ENCODE assay signal across 22 cellular contexts in genomic region chr1:156285437-156285836, GRCh38. TPM values are rescaled to one million over a fixed set of nuclear protein-coding genes. Genes with fewer than 3 reads are reported as not detected.
"Had no signal": no experiment of that assay in that cellular context is flagged by ENCODE, and none has a peak within 500 bp of the region (broad histone marks: within the 10 kb centered on the region; RNA-seq: fewer than 3 reads in every experiment).

No MANE protein-coding gene starts in this region.

- H3K79me2 ChIP-seq: parathyroid adenoma had no signal

- H3K27me3 ChIP-seq: sigmoid colon had no signal

- H3K27me3 Mint-ChIP-seq: activated CD8-positive, alpha-beta T cell treated with anti-CD3 and anti-CD28 coated beads for 36 hours; activated naive CD4-positive, alpha-beta T cell treated with anti-CD3 and anti-CD28 coated beads, Interleukin-2, amount 10 ng/mL, durations not matched to agents 7 days and 5 days; activated naive CD8-positive, alpha-beta T cell treated with anti-CD3 and anti-CD28 coated beads, Interleukin-2, amount 50 U/mL, for 24 hours; activated T-cell treated with anti-CD3 and anti-CD28 coated beads, Interleukin-2, amount 50 U/mL, for 24 hours; central memory CD8-positive, alpha-beta T cell; stimulated activated naive B cell treated with anti-CD40 and anti-IgM and Interleukin-4, amounts not matched to agents 10 μg/mL and 1 μg/mL and 100 μg/mL, for 72 hours had no signal

- H3K9ac ChIP-seq: parathyroid adenoma had no signal

- H3K9me3 Mint-ChIP-seq: activated CD8-positive, alpha-beta T cell treated with anti-CD3 and anti-CD28 coated beads for 36 hours; activated naive CD4-positive, alpha-beta T cell treated with anti-CD3 and anti-CD28 coated beads, Interleukin-2, amount 10 ng/mL, durations not matched to agents 7 days and 5 days; activated naive CD8-positive, alpha-beta T cell treated with anti-CD3 and anti-CD28 coated beads, Interleukin-2, amount 50 U/mL, for 24 hours; activated T-cell treated with anti-CD3 and anti-CD28 coated beads, Interleukin-2, amount 50 U/mL, for 24 hours; activated T-helper 2 cell treated with anti-CD3 and anti-CD28 coated beads, Interferon-gamma antibody, Interleukin-2, Interleukin-4, amounts not matched to agents 10 μg/mL and 5 μg/mL and 100 μg/mL, durations not matched to agents 14 hours and 24 hours and 36 hours; central memory CD8-positive, alpha-beta T cell; naive thymus-derived CD4-positive, alpha-beta T cell; stimulated activated naive B cell treated with anti-CD40 and anti-IgM and Interleukin-4, amounts not matched to agents 10 μg/mL and 1 μg/mL and 100 μg/mL, for 72 hours; T-helper 2 cell treated with Interferon-gamma antibody and Interleukin-4, amounts not matched to agents 5 μg/mL and 100 μg/mL, for 36 hours had no signal

- H3K4me3 Mint-ChIP-seq: activated CD8-positive, alpha-beta T cell treated with anti-CD3 and anti-CD28 coated beads for 36 hours; activated naive CD4-positive, alpha-beta T cell treated with anti-CD3 and anti-CD28 coated beads, Interleukin-2, amount 10 ng/mL, durations not matched to agents 7 days and 5 days; activated naive CD8-positive, alpha-beta T cell treated with anti-CD3 and anti-CD28 coated beads, Interleukin-2, amount 50 U/mL, for 24 hours; activated T-cell treated with anti-CD3 and anti-CD28 coated beads, Interleukin-2, amount 50 U/mL, for 24 hours; stimulated activated naive B cell treated with anti-CD40 and anti-IgM and Interleukin-4, amounts not matched to agents 10 μg/mL and 1 μg/mL and 100 μg/mL, for 72 hours; T-helper 2 cell treated with Interferon-gamma antibody and Interleukin-4, amounts not matched to agents 5 μg/mL and 100 μg/mL, for 36 hours had no signal

- ATAC-seq: activated CD8-positive, alpha-beta T cell treated with anti-CD3 and anti-CD28 coated beads for 36 hours; activated naive CD8-positive, alpha-beta T cell treated with anti-CD3 and anti-CD28 coated beads, Interleukin-2, amount 50 U/mL, for 24 hours; left cardiac atrium; naive thymus-derived CD4-positive, alpha-beta T cell; stimulated activated naive B cell treated with anti-CD40 and anti-IgM and Interleukin-4, amounts not matched to agents 10 μg/mL and 1 μg/mL and 100 μg/mL, for 72 hours had no signal

- FAIRE-seq: TTC549, urothelium cell line had no signal

- H3K9me3 ChIP-seq: sigmoid colon had no signal

- H3K27ac Mint-ChIP-seq: activated naive CD4-positive, alpha-beta T cell treated with anti-CD3 and anti-CD28 coated beads, Interleukin-2, amount 10 ng/mL, durations not matched to agents 7 days and 5 days; activated naive CD8-positive, alpha-beta T cell treated with anti-CD3 and anti-CD28 coated beads, Interleukin-2, amount 50 U/mL, for 24 hours; activated T-helper 2 cell treated with anti-CD3 and anti-CD28 coated beads, Interferon-gamma antibody, Interleukin-2, Interleukin-4, amounts not matched to agents 10 μg/mL and 5 μg/mL and 100 μg/mL, durations not matched to agents 14 hours and 24 hours and 36 hours; stimulated activated naive B cell treated with anti-CD40 and anti-IgM and Interleukin-4, amounts not matched to agents 10 μg/mL and 1 μg/mL and 100 μg/mL, for 72 hours; T-helper 2 cell treated with Interferon-gamma antibody and Interleukin-4, amounts not matched to agents 5 μg/mL and 100 μg/mL, for 36 hours had no signal

- H3K4me3 ChIP-seq: coronary artery, sigmoid colon had no signal

- H2AFZ ChIP-seq: parathyroid adenoma had no signal

- H3K27ac ChIP-seq: coronary artery, parathyroid adenoma, sigmoid colon had no signal

- DNase-seq: activated CD4-positive, alpha-beta T cell treated with anti-CD3 and anti-CD28 coated beads for 48 hours; activated CD4-positive, CD25-positive, alpha-beta regulatory T cell; activated CD8-positive, alpha-beta T cell treated with anti-CD3 and anti-CD28 coated beads for 36 hours; activated naive CD4-positive, alpha-beta T cell treated with anti-CD3 and anti-CD28 coated beads, Interleukin-2, amount 10 ng/mL, durations not matched to agents 7 days and 5 days; activated naive CD8-positive, alpha-beta T cell treated with anti-CD3 and anti-CD28 coated beads, Interleukin-2, amount 50 U/mL, for 24 hours; activated T-cell treated with anti-CD3 and anti-CD28 coated beads, Interleukin-2, amount 50 U/mL, for 24 hours; anterior cingulate cortex; left cardiac atrium; mesendoderm; naive thymus-derived CD4-positive, alpha-beta T cell; sigmoid colon; stimulated activated naive B cell treated with anti-CD40 and anti-IgM and Interleukin-4, amounts not matched to agents 10 μg/mL and 1 μg/mL and 100 μg/mL, for 72 hours had no signal

RNA-seq across cellular contexts. Expression of gene VHLL, which starts 13.7 kb away (rescaled TPM):
- total RNA-seq: activated T-helper 2 cell treated with anti-CD3 and anti-CD28 coated beads, Interferon-gamma antibody, Interleukin-2, Interleukin-4, amounts not matched to agents 10 μg/mL and 5 μg/mL and 100 μg/mL, durations not matched to agents 14 hours and 24 hours and 36 hours; glomerular endothelial cell; left cardiac atrium; lower leg skin; mucosa of gallbladder; naive thymus-derived CD4-positive, alpha-beta T cell; sigmoid colon had no signal
- polyA plus RNA-seq: naive thymus-derived CD4-positive, alpha-beta T cell; sigmoid colon had no signal
